ENCODE assay signal across 23 cellular contexts in genomic region chr16:50984688-50985087, GRCh38.
"Had no signal": no experiment of that assay in that cellular context is flagged by ENCODE, and none has a peak within 500 bp of the region (broad histone marks: within the 10 kb centered on the region; RNA-seq: fewer than 3 reads in every experiment).

No MANE protein-coding gene starts in this region.

- H3K4me1 ChIP-seq: esophagus muscularis mucosa, foreskin keratinocyte, gastroesophageal sphincter, heart left ventricle, left lung, lower lobe of right lung had no signal

- H3K36me3 ChIP-seq: esophagus muscularis mucosa, gastroesophageal sphincter, heart left ventricle, left lung, lower lobe of right lung had no signal

- H3K4me2 ChIP-seq: hepatocyte had no signal

- DNase-seq: dermis blood vessel endothelial cell; dorsolateral prefrontal cortex; effector CD4-positive, alpha-beta T cell; effector memory CD4-positive, alpha-beta T cell; foreskin keratinocyte; heart left ventricle; hypothalamus; left cardiac atrium; left lung; left ventricle myocardium superior; lower lobe of right lung; mesenchymal stem cell; mucosa of descending colon; naive B cell had no signal

- H3K27ac ChIP-seq: coronary artery, dorsolateral prefrontal cortex, esophagus muscularis mucosa, foreskin keratinocyte, gastroesophageal sphincter, heart left ventricle, hepatocyte, left lung, lower lobe of right lung had no signal

- H2AFZ ChIP-seq: hepatocyte had no signal

- H3K79me2 ChIP-seq: hepatocyte had no signal

- H3K27me3 ChIP-seq: foreskin keratinocyte, hepatocyte, left lung had no signal

- H3K9me3 ChIP-seq: left lung, lower lobe of right lung, mucosa of descending colon had no signal

- FAIRE-seq: colon, endothelial cell of umbilical vein, frontal cortex, islet of Langerhans, keratinocyte had no signal

- H3K4me3 ChIP-seq: coronary artery, dorsolateral prefrontal cortex, esophagus muscularis mucosa, gastroesophageal sphincter, heart left ventricle, hepatocyte, left lung, lower lobe of right lung, mucosa of descending colon had no signal

- ATAC-seq: foreskin keratinocyte, gastroesophageal sphincter, heart left ventricle, left cardiac atrium, left lung, left ventricle myocardium superior, lower lobe of right lung, mucosa of descending colon had no signal
